Comparison of ENCODE assay signal across 8 cellular contexts in the genomic region with DNA sequence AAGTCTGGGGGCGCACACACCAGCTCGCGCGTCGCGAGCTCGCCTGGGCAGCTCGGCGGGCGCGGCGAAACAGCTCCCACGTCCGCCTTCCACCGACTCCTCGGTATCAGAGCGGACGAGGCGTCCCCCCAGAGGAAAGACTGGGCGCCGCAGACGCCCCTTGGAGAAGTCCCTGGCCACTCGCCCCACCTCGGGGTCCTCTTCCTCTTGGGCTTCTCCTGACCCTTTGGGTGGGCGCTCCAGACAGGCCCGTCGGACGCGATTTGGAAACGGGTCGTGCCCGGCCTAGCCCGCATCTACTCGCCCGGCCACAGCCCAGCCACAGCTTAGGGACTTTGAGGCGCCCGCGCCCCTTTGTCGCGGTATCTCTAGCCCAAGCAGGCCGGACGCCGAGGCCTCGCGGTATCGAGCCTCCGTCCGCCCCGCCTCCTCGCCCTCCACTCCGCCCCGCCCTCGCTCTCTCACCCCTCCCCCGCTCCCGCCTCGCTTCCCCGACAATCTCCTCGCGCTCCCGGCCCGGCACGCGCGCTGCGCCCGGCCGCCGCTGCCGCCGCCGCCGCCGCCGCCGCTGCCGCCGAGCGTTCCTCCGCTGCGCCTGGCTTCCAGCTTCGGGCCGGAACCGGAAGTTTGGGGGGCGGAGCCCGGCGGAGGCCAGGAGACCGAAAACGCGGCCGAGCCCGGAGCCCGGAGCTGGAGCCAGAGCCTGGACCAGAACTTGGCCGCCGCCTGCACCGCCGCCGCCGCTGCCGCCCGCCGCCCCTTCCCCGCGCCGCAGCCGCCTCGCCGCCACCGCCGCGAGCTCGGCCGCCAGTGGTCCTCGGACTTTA. TPM values are rescaled to one million over a fixed set of nuclear protein-coding genes. Genes with fewer than 3 reads are reported as not detected.
A peak's percentile ranks its signal among the peaks of the same experiment; 100 is the strongest.
DNase-seq lines count a peak whose midpoint lies in the region; FAIRE-seq lines count a peak whose summit lies in the region.

No MANE protein-coding gene starts in this region.

- DNase-seq in HAP-1 (ENCODE audit: low spot score in 2 of 2) (peak; percentile 78 to 95), MG63 (peak; percentile 94), SK-MEL-5 (ENCODE audit: low read depth, low spot score) (peak; percentile 83), frontal cortex (ENCODE audit: low spot score in 2 of 2) (peak; percentile 91 to 96), neuronal stem cell (ENCODE audit: low spot score) (peak; percentile 85)
- DNase-seq in activated naive CD4-positive, alpha-beta T cell treated with anti-CD3 and anti-CD28 coated beads for 36 hours, result peak; percentile 89

- peak overlapping the region; percentile 96 for H2AFZ ChIP-seq in neuronal stem cell (ENCODE audit: low read length)

- peaks cover 12% of the 10 kb centered on the region for H3K27me3 Mint-ChIP-seq in activated naive CD4-positive, alpha-beta T cell treated with anti-CD3 and anti-CD28 coated beads for 36 hours (ENCODE audit: low read depth)

- no peak overlapping the region for H2BK12ac ChIP-seq in neuronal stem cell (ENCODE audit: low read length)

- H3K4me1 ChIP-seq in ES-I3 (ENCODE audit: insufficient read depth, low read length), result peaks cover 6% of the 10 kb centered on the region
- H3K4me1 ChIP-seq in HAP-1, result peaks cover 20% of the 10 kb centered on the region
- peaks cover 1 to 8% of the 10 kb centered on the region in 2 donors for H3K4me1 ChIP-seq in neuronal stem cell (ENCODE audit: control insufficient read depth in 2 of 2, insufficient read depth in 1 of 2, low read depth in 1 of 2, low read length in 2 of 2)
- H3K4me1 ChIP-seq in stomach smooth muscle (ENCODE audit: control insufficient read depth, insufficient read depth, low read length), result peaks cover 4% of the 10 kb centered on the region

- peak overlapping the region; percentile 88 for H3K4me3 Mint-ChIP-seq in activated naive CD4-positive, alpha-beta T cell treated with anti-CD3 and anti-CD28 coated beads for 36 hours

- H3K36me3 ChIP-seq in ES-I3 (ENCODE audit: insufficient read depth, low read length), result no peaks in the 10 kb centered on the region
- H3K36me3 ChIP-seq in HAP-1 (replicated peaks), result no peaks in the 10 kb centered on the region
- H3K36me3 ChIP-seq in MG63, result no peaks in the 10 kb centered on the region
- H3K36me3 ChIP-seq in neuronal stem cell (replicated peaks in 1 of 2; ENCODE audit: control insufficient read depth in 2 of 2, insufficient read depth in 2 of 2, low read length in 2 of 2), result no peaks in the 10 kb centered on the region
- no peaks in the 10 kb centered on the region for H3K36me3 ChIP-seq in stomach smooth muscle (ENCODE audit: control insufficient read depth in 2 of 2, insufficient read depth in 2 of 2, low read length in 2 of 2)

- H3K14ac ChIP-seq in neuronal stem cell (ENCODE audit: low read length), result no peak overlapping the region

- peaks cover 2% of the 10 kb centered on the region for H3K36me3 Mint-ChIP-seq in activated naive CD4-positive, alpha-beta T cell treated with anti-CD3 and anti-CD28 coated beads for 36 hours (ENCODE audit: low read depth)

- no peaks in the 10 kb centered on the region for H3K9me3 Mint-ChIP-seq in activated naive CD4-positive, alpha-beta T cell treated with anti-CD3 and anti-CD28 coated beads for 36 hours

- FAIRE-seq in frontal cortex (lab: Jason Lieb, UNC), result no peak

- peak overlapping the region; percentile 99 for H3K18ac ChIP-seq in neuronal stem cell (ENCODE audit: low read length)

- no peak overlapping the region for H2BK120ac ChIP-seq in neuronal stem cell (ENCODE audit: low read depth, low read length)

- intact Hi-C loops in activated naive CD4-positive, alpha-beta T cell treated with anti-CD3 and anti-CD28 coated beads for 36 hours (cut with micrococcal nuclease), result loop anchor here (1.0 to 5.0 kb wide), 9 partner anchors 177 to 1031 kb away; partner anchors contain the start of genes KIF5C and MBD5

- no peaks in the 10 kb centered on the region for H3K27me3 ChIP-seq in HAP-1 (ENCODE audit: low read depth)
- H3K27me3 ChIP-seq in MG63, result no peaks in the 10 kb centered on the region
- H3K27me3 ChIP-seq in neuronal stem cell (ENCODE audit: control insufficient read depth in 3 of 3, insufficient read depth in 3 of 3, low read depth in 1 of 3, low read length in 3 of 3), result no peaks in the 10 kb centered on the region
- H3K27me3 ChIP-seq in stomach smooth muscle (ENCODE audit: control insufficient read depth in 1 of 2, insufficient read depth in 2 of 2, low read length in 2 of 2), result no peaks in the 10 kb centered on the region

- no peak overlapping the region for H2BK5ac ChIP-seq in neuronal stem cell (ENCODE audit: low read length)

- no peak overlapping the region for H4K8ac ChIP-seq in neuronal stem cell (ENCODE audit: low read depth, low read length)

- CTCF ChIA-PET in activated naive CD4-positive, alpha-beta T cell treated with anti-CD3 and anti-CD28 coated beads for 36 hours (lab: Charles Lee), result interaction anchor here (0.8 to 1.7 kb wide), 3 partner anchors 67 to 799 kb away, joined by 3 to 8 read pairs (median 4); no protein-coding TSS in a partner anchor

- peak overlapping the region; percentile 40 for H3K23ac ChIP-seq in neuronal stem cell (ENCODE audit: low read depth, low read length, poor library complexity)

- WGBS in neuronal stem cell (ENCODE audit: extremely low coverage in 2 of 2, insufficient read length in 2 of 2, insufficient replicate concordance in 1 of 2), 2 donors, result no CpG with 5 or more reads among the region's 113 CpGs

- in situ Hi-C loops in HAP-1 (cut with MboI; ENCODE audit: low sequenced_read_pairs), result no loop called here
- in situ Hi-C loops in SK-MEL-5 (cut with HindIII; ENCODE audit: low pct_unique_long_range_greater_than_20kb, low sequenced_read_pairs), result no loop called here

- peak overlapping the region; percentile 60 for H3K4me2 ChIP-seq in neuronal stem cell (ENCODE audit: insufficient read depth, low read length, poor library complexity, severe bottlenecking)

- H3K79me1 ChIP-seq in neuronal stem cell (ENCODE audit: low read depth, low read length), result no peaks in the 10 kb centered on the region

- H3K27ac ChIP-seq in neuronal stem cell (replicated peaks; ENCODE audit: low read length), result peak overlapping the region; percentile 97
- peak overlapping the region; percentile 81 for H3K27ac ChIP-seq in stomach smooth muscle (ENCODE audit: low read length)

- no peak overlapping the region for H4K91ac ChIP-seq in neuronal stem cell (ENCODE audit: low read depth, low read length, poor library complexity)

- H3K27ac Mint-ChIP-seq in activated naive CD4-positive, alpha-beta T cell treated with anti-CD3 and anti-CD28 coated beads for 36 hours, result peak overlapping the region; percentile 68

- peak overlapping the region; percentile 93 for H3K9ac ChIP-seq in ES-I3 (ENCODE audit: low read depth, low read length)
- peak overlapping the region; percentile 87 for H3K9ac ChIP-seq in neuronal stem cell (ENCODE audit: low read depth, low read length, poor library complexity)
- H3K9ac ChIP-seq in stomach smooth muscle (ENCODE audit: low read length in 2 of 2), result peak overlapping the region; percentile 83 to 85

- H2BK15ac ChIP-seq in neuronal stem cell (ENCODE audit: low read length), result no peak overlapping the region

- peaks cover 33% of the 10 kb centered on the region for H3K4me1 Mint-ChIP-seq in activated naive CD4-positive, alpha-beta T cell treated with anti-CD3 and anti-CD28 coated beads for 36 hours (ENCODE audit: low read depth)

- H3K4me3 ChIP-seq in HAP-1 (peak overlapping the region; percentile 56), MG63 (peak overlapping the region; percentile 85), neuronal stem cell (ENCODE audit: low read length in 2 of 2) (peak overlapping the region; percentile 76 to 94), stomach smooth muscle (ENCODE audit: low read length in 2 of 2) (peak overlapping the region; percentile 82 to 91)

- H3K9me3 ChIP-seq in ES-I3 (ENCODE audit: control insufficient read depth, insufficient read depth, low read length) (no peaks in the 10 kb centered on the region; the same call in 1 of the 2 replicates), HAP-1 (no peaks in the 10 kb centered on the region), MG63 (no peaks in the 10 kb centered on the region), neuronal stem cell (replicated peaks in 1 of 2; ENCODE audit: control insufficient read depth in 2 of 2, insufficient read depth in 1 of 2, low read depth in 1 of 2, low read length in 2 of 2) (no peaks in the 10 kb centered on the region), stomach smooth muscle (ENCODE audit: control insufficient read depth in 2 of 2, low read length in 2 of 2) (no peaks in the 10 kb centered on the region)

- H2AK5ac ChIP-seq in neuronal stem cell (ENCODE audit: low read depth, low read length), result no peak overlapping the region

- H3K4ac ChIP-seq in neuronal stem cell (ENCODE audit: low read length), result no peak overlapping the region

RNA-seq across cellular contexts. Expression of gene ACVR2A, which starts 0.8 kb away (rescaled TPM):
- total RNA-seq in MG63 (2014; rRNA removed; shearing (Covaris generic); ENCODE audit: low replicate concordance), result 4.1 and 16.9 TPM in 2 replicates
- total RNA-seq in SK-MEL-5 (2014; rRNA removed; shearing (Covaris generic)), result 4.2 and 5.6 TPM in 2 replicates
- 0.76 and 1.2 TPM in 2 replicates for polyA plus RNA-seq in SK-MEL-5 (2015; cell fraction: cytosol; rRNA removed)
- 4.8 TPM in 2 replicates for polyA plus RNA-seq in SK-MEL-5 (2015; cell fraction: nucleus; rRNA removed)
- total RNA-seq in activated naive CD4-positive, alpha-beta T cell treated with anti-CD3 and anti-CD28 coated beads for 36 hours, result 1 to 10 TPM; 5.7 to 6.0 TPM
- total RNA-seq in frontal cortex, result 157 TPM
- polyA plus RNA-seq in neuronal stem cell (2013, experiment 1 of 2), result 3.1 TPM
- polyA plus RNA-seq in neuronal stem cell (2013, experiment 2 of 2), result 3.3 TPM

Comparison
In these comparisons a context has a peak if more than half of its experiments do, and no peak if none do; other contexts are left out.
1. Peak in every context shown above with its lines: DNase-seq, H3K4me3 ChIP-seq and H3K27ac ChIP-seq.